ENCODE assay signal across 33 cellular contexts in genomic region chr3:26639339-26639738, GRCh38. TPM values are rescaled to one million over a fixed set of nuclear protein-coding genes. Genes with fewer than 3 reads are reported as not detected.
"Had no signal": no experiment of that assay in that cellular context is flagged by ENCODE, and none has a peak within 500 bp of the region (broad histone marks: within the 10 kb centered on the region; RNA-seq: fewer than 3 reads in every experiment).

No MANE protein-coding gene starts in this region.

- H3K27me3 ChIP-seq: MG63, SJSA1 had no signal

- H3K4me3 ChIP-seq: MG63, PC-9, SJSA1 had no signal

- DNase-seq: Kasumi-1, KG1, MG63, NCI-H1048, NCI-H1092 treated with DMSO at 0.1 percent for 48 hours, NCI-H1105 treated with DMSO at 0.1 percent for 48 hours, NCI-H1417, NCI-H1436, NCI-H146, NCI-H1694, NCI-H187, NCI-H1930, NCI-H2029 treated with DMSO at 0.1 percent for 48 hours, NCI-H2081 treated with DMSO at 0.1 percent for 48 hours, NCI-H2107, NCI-H2171, NCI-H226, NCI-H446 treated with DMSO at 0.1 percent for 48 hours, NCI-H510A, NCI-H524, NCI-H526, NCI-H69, NCI-H748 treated with DMSO at 0.1 percent for 48 hours, NCI-H82, PC-9, Right ventricle myocardium superior, RPMI8226, SHP77 treated with DMSO at 0.1 percent for 48 hours, SK-N-SH, SW 1271 had no signal

- H3K9ac ChIP-seq: SK-N-SH had no signal

- H3K27ac ChIP-seq: PC-9, SJSA1 had no signal

- H3K4me1 ChIP-seq: SJSA1 had no signal

- H3K36me3 ChIP-seq: MG63, SJSA1 had no signal

- H3K9me3 ChIP-seq: MG63, SJSA1, SK-N-SH had no signal

RNA-seq across cellular contexts. Expression of gene LRRC3B, which starts 16.8 kb away (rescaled TPM):
- total RNA-seq: M059J, OCI-LY7, PC-9, SJSA1 had no signal
- polyA plus RNA-seq: SK-N-SH had no signal
